In genomic region chr12:130504836-130505175, GRCh38 we compare ENCODE assay signal across 26 cellular contexts.
"Had no signal": no experiment of that assay in that cellular context is flagged by ENCODE, and none has a peak within 500 bp of the region (broad histone marks: within the 10 kb centered on the region; RNA-seq: fewer than 3 reads in every experiment).

No MANE protein-coding gene starts in this region.

- H3K36me3 ChIP-seq: ascending aorta, breast epithelium, cardiac muscle cell, colonic mucosa had no signal

- H3K27ac Mint-ChIP-seq: activated CD4-positive, alpha-beta memory T cell treated with anti-CD3 and anti-CD28 coated beads, Interleukin-2, amount 10 ng/mL, durations not matched to agents 7 days and 5 days; activated CD4-positive, alpha-beta T cell treated with anti-CD3 and anti-CD28 coated beads, Interleukin-2, amount 10 ng/mL, durations not matched to agents 7 days and 5 days; activated naive CD4-positive, alpha-beta T cell treated with anti-CD3 and anti-CD28 coated beads, Interleukin-2, amount 10 ng/mL, durations not matched to agents 7 days and 5 days; activated naive CD4-positive, alpha-beta T cell treated with anti-CD3 and anti-CD28 coated beads, Interleukin-2, amount 50 U/mL, for 72 hours; activated naive CD8-positive, alpha-beta T cell treated with anti-CD3 and anti-CD28 coated beads, Interleukin-2, amount 10 ng/mL, durations not matched to agents 7 days and 5 days; activated T-cell treated with anti-CD3 and anti-CD28 coated beads, Interleukin-2, amount 50 U/mL, for 24 hours; activated T-cell treated with anti-CD3 and anti-CD28 coated beads, Interleukin-2, amount 50 U/mL, for 72 hours; WTC11 had no signal

- H3K4me3 Mint-ChIP-seq: activated CD4-positive, alpha-beta memory T cell treated with anti-CD3 and anti-CD28 coated beads, Interleukin-2, amount 10 ng/mL, durations not matched to agents 7 days and 5 days; activated CD4-positive, alpha-beta T cell treated with anti-CD3 and anti-CD28 coated beads, Interleukin-2, amount 10 ng/mL, durations not matched to agents 7 days and 5 days; activated naive CD4-positive, alpha-beta T cell treated with anti-CD3 and anti-CD28 coated beads, Interleukin-2, amount 10 ng/mL, durations not matched to agents 7 days and 5 days; activated naive CD8-positive, alpha-beta T cell treated with anti-CD3 and anti-CD28 coated beads, Interleukin-2, amount 10 ng/mL, durations not matched to agents 7 days and 5 days; activated T-cell treated with anti-CD3 and anti-CD28 coated beads, Interleukin-2, amount 50 U/mL, for 24 hours; activated T-cell treated with anti-CD3 and anti-CD28 coated beads, Interleukin-2, amount 50 U/mL, for 72 hours; brain; WTC11 had no signal

- H3K27ac ChIP-seq: ascending aorta, breast epithelium, cardiac muscle cell, colonic mucosa had no signal

- H3K4me1 ChIP-seq: ascending aorta, breast epithelium, colonic mucosa had no signal

- H3K9me3 ChIP-seq: ascending aorta, breast epithelium, colonic mucosa had no signal

- H3K36me3 Mint-ChIP-seq: activated naive CD4-positive, alpha-beta T cell treated with anti-CD3 and anti-CD28 coated beads, Interleukin-2, amount 10 ng/mL, durations not matched to agents 7 days and 5 days; activated naive CD4-positive, alpha-beta T cell treated with anti-CD3 and anti-CD28 coated beads, Interleukin-2, amount 50 U/mL, for 72 hours; activated naive CD8-positive, alpha-beta T cell treated with anti-CD3 and anti-CD28 coated beads, Interleukin-2, amount 10 ng/mL, durations not matched to agents 7 days and 5 days; brain; WTC11 had no signal

- H3K9me3 Mint-ChIP-seq: activated naive CD8-positive, alpha-beta T cell treated with anti-CD3 and anti-CD28 coated beads, Interleukin-2, amount 10 ng/mL, durations not matched to agents 7 days and 5 days; activated T-cell treated with anti-CD3 and anti-CD28 coated beads, Interleukin-2, amount 50 U/mL, for 72 hours had no signal

- H3K4me1 Mint-ChIP-seq: activated CD4-positive, alpha-beta memory T cell treated with anti-CD3 and anti-CD28 coated beads, Interleukin-2, amount 10 ng/mL, durations not matched to agents 7 days and 5 days; activated CD4-positive, alpha-beta T cell treated with anti-CD3 and anti-CD28 coated beads, Interleukin-2, amount 10 ng/mL, durations not matched to agents 7 days and 5 days; activated naive CD4-positive, alpha-beta T cell treated with anti-CD3 and anti-CD28 coated beads, Interleukin-2, amount 10 ng/mL, durations not matched to agents 7 days and 5 days; activated naive CD8-positive, alpha-beta T cell treated with anti-CD3 and anti-CD28 coated beads, Interleukin-2, amount 10 ng/mL, durations not matched to agents 7 days and 5 days had no signal

- ATAC-seq: activated naive CD4-positive, alpha-beta T cell treated with anti-CD3 and anti-CD28 coated beads, Interleukin-2, amount 50 U/mL, for 72 hours; activated T-cell treated with anti-CD3 and anti-CD28 coated beads, Interleukin-2, amount 50 U/mL, for 72 hours; esophagus mucosa had no signal

- H3K27me3 ChIP-seq: ascending aorta, breast epithelium, cardiac muscle cell, colonic mucosa had no signal

- H3K27me3 Mint-ChIP-seq: activated CD4-positive, alpha-beta memory T cell treated with anti-CD3 and anti-CD28 coated beads, Interleukin-2, amount 10 ng/mL, durations not matched to agents 7 days and 5 days; activated CD4-positive, alpha-beta T cell treated with anti-CD3 and anti-CD28 coated beads, Interleukin-2, amount 10 ng/mL, durations not matched to agents 7 days and 5 days; activated naive CD4-positive, alpha-beta T cell treated with anti-CD3 and anti-CD28 coated beads, Interleukin-2, amount 10 ng/mL, durations not matched to agents 7 days and 5 days; activated naive CD8-positive, alpha-beta T cell treated with anti-CD3 and anti-CD28 coated beads, Interleukin-2, amount 10 ng/mL, durations not matched to agents 7 days and 5 days; activated T-cell treated with anti-CD3 and anti-CD28 coated beads, Interleukin-2, amount 50 U/mL, for 24 hours had no signal

- DNase-seq: activated CD4-positive, alpha-beta memory T cell treated with anti-CD3 and anti-CD28 coated beads, Interleukin-2, amount 10 ng/mL, durations not matched to agents 7 days and 5 days; activated CD4-positive, alpha-beta T cell treated with anti-CD3 and anti-CD28 coated beads for 1 hour; activated CD4-positive, alpha-beta T cell treated with anti-CD3 and anti-CD28 coated beads for 4 hours; activated CD4-positive, alpha-beta T cell treated with anti-CD3 and anti-CD28 coated beads, Interleukin-2, amount 10 ng/mL, durations not matched to agents 7 days and 5 days; activated CD4-positive, alpha-beta T cell treated with anti-CD3 and anti-CD28 coated beads, Interleukin-2, amount 50 U/mL, for 4 hours; activated CD8-positive, alpha-beta memory T cell treated with anti-CD3 and anti-CD28 coated beads, Interleukin-2, amount 50 U/mL, for 48 hours; activated gamma-delta T cell; activated naive CD4-positive, alpha-beta T cell; activated naive CD4-positive, alpha-beta T cell treated with anti-CD3 and anti-CD28 coated beads, Interleukin-2, amount 10 ng/mL, durations not matched to agents 7 days and 5 days; activated naive CD8-positive, alpha-beta T cell treated with anti-CD3 and anti-CD28 coated beads, Interleukin-2, amount 10 ng/mL, durations not matched to agents 7 days and 5 days; activated T-cell treated with anti-CD3 and anti-CD28 coated beads for 4 hours; activated T-cell treated with anti-CD3 and anti-CD28 coated beads, Interleukin-2, amount 50 U/mL, for 24 hours; activated T-cell treated with anti-CD3 and anti-CD28 coated beads, Interleukin-2, amount 50 U/mL, for 72 hours; central memory CD4-positive, alpha-beta T cell; cerebellar nuclear complex; colonic mucosa; effector CD8-positive, alpha-beta T cell; foreskin fibroblast; T-helper 2 cell had no signal

- H3K4me3 ChIP-seq: ascending aorta, breast epithelium, cardiac muscle cell, colonic mucosa had no signal
